Comparison of ENCODE assay signal across 28 cellular contexts in genomic region chr2:124996406-124996805, GRCh38.
"Had no signal": no experiment of that assay in that cellular context is flagged by ENCODE, and none has a peak within 500 bp of the region (broad histone marks: within the 10 kb centered on the region; RNA-seq: fewer than 3 reads in every experiment).

No MANE protein-coding gene starts in this region.

- H3K27me3 Mint-ChIP-seq: memory B cell; naive B cell; natural killer cell treated with Interleukin-12 subunit alpha and Interleukin-12 subunit beta and Interleukin-15 and Interleukin-18, amount 100 ng/mL, for 72 hours; type B pancreatic cell had no signal

- DNase-seq: dorsolateral prefrontal cortex; effector CD4-positive, alpha-beta T cell; endodermal cell; foreskin fibroblast; gastrocnemius medialis; heart left ventricle; kidney; mucosa of descending colon; naive B cell; psoas muscle; right cardiac atrium; sigmoid colon; stimulated activated CD4-positive, alpha-beta T cell treated with anti-CD3 and anti-CD28 coated beads, Interleukin-2, amount 100 ng/mL, for 24 hours; stimulated activated CD4-positive, alpha-beta T cell treated with anti-CD3 and anti-CD28 coated beads, Interleukin-4, amount 100 ng/mL, for 24 hours; stimulated activated naive CD4-positive, alpha-beta T cell treated with Interleukin-2 at 50 U/mL for 16 hours; stomach; thyroid gland had no signal

- ATAC-seq: esophagus mucosa; gastrocnemius medialis; heart left ventricle; left lobe of liver; mucosa of descending colon; natural killer cell treated with Interleukin-12 subunit alpha and Interleukin-12 subunit beta and Interleukin-15 and Interleukin-18, amount 100 ng/mL, for 72 hours; psoas muscle; right cardiac atrium; stimulated activated effector memory CD8-positive, alpha-beta T cell treated with anti-CD3 and anti-CD28 coated beads, Interleukin-12 subunit alpha, Interleukin-12 subunit beta, amount 100 ng/mL, for 72 hours had no signal

- H3K4me1 ChIP-seq: gastrocnemius medialis, heart left ventricle, parathyroid adenoma, psoas muscle, sigmoid colon, stomach, thyroid gland had no signal

- H3K4me3 ChIP-seq: dorsolateral prefrontal cortex, gastrocnemius medialis, heart left ventricle, hepatocyte, lung, mucosa of descending colon, psoas muscle, sigmoid colon, stomach, thyroid gland had no signal

- H3K9ac ChIP-seq: parathyroid adenoma had no signal

- H3K27me3 ChIP-seq: dorsolateral prefrontal cortex, gastrocnemius medialis, heart left ventricle, hepatocyte, sigmoid colon, stomach, thyroid gland had no signal

- H3K36me3 ChIP-seq: gastrocnemius medialis, heart left ventricle, sigmoid colon, stomach, thyroid gland had no signal

- H3K4me1 Mint-ChIP-seq: endodermal cell; memory B cell; naive B cell; stimulated activated effector memory CD8-positive, alpha-beta T cell treated with anti-CD3 and anti-CD28 coated beads, Interleukin-12 subunit alpha, Interleukin-12 subunit beta, amount 100 ng/mL, for 72 hours had no signal

- H3K4me3 Mint-ChIP-seq: endodermal cell; memory B cell; naive B cell; natural killer cell treated with Interleukin-12 subunit alpha and Interleukin-12 subunit beta and Interleukin-15 and Interleukin-18, amount 100 ng/mL, for 72 hours; neural crest cell; stimulated activated effector memory CD8-positive, alpha-beta T cell treated with anti-CD3 and anti-CD28 coated beads, Interleukin-12 subunit alpha, Interleukin-12 subunit beta, amount 100 ng/mL, for 72 hours; type B pancreatic cell had no signal

- H3K36me3 Mint-ChIP-seq: memory B cell; naive B cell; natural killer cell treated with Interleukin-12 subunit alpha and Interleukin-12 subunit beta and Interleukin-15 and Interleukin-18, amount 100 ng/mL, for 72 hours; stimulated activated effector memory CD8-positive, alpha-beta T cell treated with anti-CD3 and anti-CD28 coated beads, Interleukin-12 subunit alpha, Interleukin-12 subunit beta, amount 100 ng/mL, for 72 hours; type B pancreatic cell had no signal

- H2AFZ ChIP-seq: hepatocyte, parathyroid adenoma had no signal

- H3K27ac ChIP-seq: dorsolateral prefrontal cortex, epithelial cell of prostate, gastrocnemius medialis, heart left ventricle, hepatocyte, parathyroid adenoma, psoas muscle, sigmoid colon, stomach, thyroid gland had no signal

- H3K79me2 ChIP-seq: hepatocyte, parathyroid adenoma had no signal

- H3K27ac Mint-ChIP-seq: endodermal cell; memory B cell; naive B cell; natural killer cell treated with Interleukin-12 subunit alpha and Interleukin-12 subunit beta and Interleukin-15 and Interleukin-18, amount 100 ng/mL, for 72 hours; stimulated activated effector memory CD8-positive, alpha-beta T cell treated with anti-CD3 and anti-CD28 coated beads, Interleukin-12 subunit alpha, Interleukin-12 subunit beta, amount 100 ng/mL, for 72 hours; type B pancreatic cell had no signal

- H3K9me3 Mint-ChIP-seq: endodermal cell had no signal

- H3K4me2 ChIP-seq: hepatocyte had no signal

- H3K9me3 ChIP-seq: gastrocnemius medialis, heart left ventricle, mucosa of descending colon, psoas muscle, sigmoid colon, stomach, thyroid gland had no signal
